29 cellular contexts compared by ENCODE assay signal in the genomic region with DNA sequence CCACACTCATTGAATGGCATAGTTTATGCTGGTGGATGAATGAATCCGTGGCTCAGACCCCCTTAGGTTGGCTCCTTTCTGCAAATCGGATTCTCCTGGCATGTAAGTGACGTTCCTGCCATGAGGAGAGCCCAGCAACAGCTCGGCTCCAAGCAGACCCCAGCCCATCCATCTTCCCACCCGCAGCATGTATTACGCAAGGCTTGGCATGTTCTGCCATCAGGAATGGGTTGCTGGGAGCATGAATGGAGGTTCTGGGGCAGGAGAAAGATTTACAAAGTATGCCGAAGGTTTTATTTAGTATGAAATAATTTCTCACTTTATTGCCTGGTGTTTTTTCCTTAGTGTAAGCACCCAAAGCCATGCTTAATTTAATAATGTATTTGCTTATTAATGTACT.
"Had no signal": no experiment of that assay in that cellular context is flagged by ENCODE, and none has a peak within 500 bp of the region (broad histone marks: within the 10 kb centered on the region; RNA-seq: fewer than 3 reads in every experiment).

No MANE protein-coding gene starts in this region.

- H3K27me3 ChIP-seq: colonic mucosa, esophagus squamous epithelium, foreskin keratinocyte, gastrocnemius medialis, heart left ventricle had no signal

- H3K4me1 ChIP-seq: colonic mucosa, esophagus muscularis mucosa, esophagus squamous epithelium, foreskin keratinocyte, gastrocnemius medialis, gastroesophageal sphincter, heart left ventricle, heart right ventricle had no signal

- DNase-seq: colonic mucosa; cortex of kidney; dermis blood vessel endothelial cell; dorsolateral prefrontal cortex; effector CD4-positive, alpha-beta T cell; effector CD8-positive, alpha-beta T cell; effector memory CD4-positive, alpha-beta T cell; effector memory CD8-positive, alpha-beta T cell; erythroblast; esophagus squamous epithelium; foreskin fibroblast; foreskin keratinocyte; foreskin melanocyte; gastrocnemius medialis; glutamatergic neuron; head of caudate nucleus; heart left ventricle; heart right ventricle had no signal

- FAIRE-seq: colon, endometrium, endothelial cell of umbilical vein, frontal cortex had no signal

- H3K4me3 Mint-ChIP-seq: dendritic cell treated with granulocyte-macrophage colony-stimulating factor and Interleukin-4, amounts not matched to agents 40 ng/mL and 50 ng/mL, for 4 days; effector memory CD8-positive, alpha-beta T cell; endodermal cell had no signal

- H3K9me3 ChIP-seq: colonic mucosa, esophagus muscularis mucosa, esophagus squamous epithelium, gastrocnemius medialis, gastroesophageal sphincter, heart left ventricle, heart right ventricle had no signal

- H3K27ac ChIP-seq: colonic mucosa, coronary artery, dorsolateral prefrontal cortex, epithelial cell of prostate, esophagus muscularis mucosa, esophagus squamous epithelium, foreskin keratinocyte, gastrocnemius medialis, gastroesophageal sphincter, heart left ventricle, heart right ventricle had no signal

- ATAC-seq: effector memory CD8-positive, alpha-beta T cell; esophagus mucosa; foreskin keratinocyte; gastrocnemius medialis; gastroesophageal sphincter; heart left ventricle; heart right ventricle had no signal

- H3K36me3 ChIP-seq: colonic mucosa, esophagus muscularis mucosa, esophagus squamous epithelium, gastrocnemius medialis, gastroesophageal sphincter, heart left ventricle, heart right ventricle had no signal

- H3K27ac Mint-ChIP-seq: dendritic cell treated with granulocyte-macrophage colony-stimulating factor and Interleukin-4, amounts not matched to agents 40 ng/mL and 50 ng/mL, for 4 days; effector memory CD8-positive, alpha-beta T cell; endodermal cell had no signal

- H3K9me3 Mint-ChIP-seq: dendritic cell treated with granulocyte-macrophage colony-stimulating factor and Interleukin-4, amounts not matched to agents 40 ng/mL and 50 ng/mL, for 4 days; effector memory CD8-positive, alpha-beta T cell; endodermal cell had no signal

- H3K4me3 ChIP-seq: colonic mucosa, coronary artery, dorsolateral prefrontal cortex, esophagus muscularis mucosa, esophagus squamous epithelium, gastrocnemius medialis, gastroesophageal sphincter, heart left ventricle, heart right ventricle had no signal
